ENCODE assay signal across 8 cellular contexts in the genomic region with DNA sequence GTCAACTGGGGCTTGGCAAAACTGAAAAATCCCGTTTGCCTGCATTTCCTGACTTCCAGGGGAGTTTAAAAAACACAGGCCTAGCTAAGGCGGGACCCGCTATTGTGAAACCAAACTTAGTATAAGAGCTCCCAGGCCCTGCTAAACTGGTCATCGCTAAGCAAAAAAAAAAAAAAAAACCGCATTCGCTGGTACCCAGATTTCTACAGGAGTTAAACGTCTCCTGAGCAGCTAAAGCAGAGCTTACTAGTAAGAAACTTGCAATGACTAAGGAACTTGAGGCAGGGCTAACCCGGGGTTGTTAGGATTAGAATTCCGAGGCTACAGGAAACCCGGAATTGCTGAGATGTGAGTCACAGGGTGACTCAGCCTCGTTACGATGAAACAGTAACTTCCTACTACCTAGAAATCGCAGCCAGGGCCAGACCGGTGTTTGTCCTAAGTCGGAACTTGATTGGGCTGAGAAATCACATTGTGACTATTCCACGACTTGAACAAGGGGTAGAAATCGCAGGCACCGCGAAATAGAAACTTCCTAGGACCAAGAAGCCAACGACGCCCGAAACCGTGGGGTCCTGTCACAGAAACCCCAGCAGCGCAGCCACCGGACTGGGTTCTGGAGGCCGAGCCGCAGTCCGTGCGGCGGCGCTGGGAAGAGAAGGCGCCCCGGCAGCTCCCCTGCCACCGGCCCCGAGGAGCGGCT.
DNase-seq lines count a peak whose midpoint lies in the region; ATAC-seq lines count a peak whose summit lies in the region.

No MANE protein-coding gene starts in this region.

- ATAC-seq in GM21825 (IDR thresholded peaks at IDR 0.05; ENCODE audit: unreplicated experiment) = peak; percentile 34

- DNase-seq in ELF-1 (ENCODE audit: low read depth, low spot score) = peak; percentile 62
- DNase-seq in Kasumi-1 (lab: John Stamatoyannopoulos, UW) = peak; percentile 81 to 87
- DNase-seq in T-helper 22 cell (ENCODE audit: low read depth) = peak; percentile 68
- peak; percentile 98 for DNase-seq in astrocyte of the hippocampus (ENCODE audit: low read depth, low spot score)
- peak; percentile 44 for DNase-seq in iPS-NIHi7 (ENCODE audit: extremely low spot score)
- peak; percentile 72 for DNase-seq in stimulated activated CD4-positive, alpha-beta T cell treated with anti-CD3 and anti-CD28 coated beads, Interleukin-2, amount 100 ng/mL, for 4 hours (ENCODE audit: low read depth)
- no peak for DNase-seq in cerebellum (ENCODE audit: low spot score)
